Comparison of ENCODE assay signal across 27 cellular contexts in the genomic region with DNA sequence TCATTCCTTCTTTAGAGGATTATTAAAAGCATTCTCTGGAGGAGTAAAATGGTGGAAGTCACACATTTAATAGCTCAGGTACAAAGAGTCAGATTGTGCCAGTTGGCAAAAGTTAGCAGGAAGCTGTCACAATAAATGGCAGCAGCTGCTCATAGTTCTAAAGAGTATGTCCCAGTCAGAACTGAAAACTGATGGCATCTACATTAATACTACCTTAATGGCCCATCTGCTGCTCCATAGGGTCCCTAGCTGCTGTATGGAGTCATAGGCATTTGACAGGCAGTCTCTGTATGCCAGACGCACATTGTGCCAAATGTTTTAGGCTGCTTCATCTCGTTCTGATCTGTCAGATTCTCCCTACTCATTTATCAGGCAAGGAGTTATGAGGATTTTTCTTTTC.
"Had no signal": no experiment of that assay in that cellular context is flagged by ENCODE, and none has a peak within 500 bp of the region (broad histone marks: within the 10 kb centered on the region; RNA-seq: fewer than 3 reads in every experiment).

No MANE protein-coding gene starts in this region.

- H3K9me3 Mint-ChIP-seq: activated naive CD4-positive, alpha-beta T cell treated with anti-CD3 and anti-CD28 coated beads, Interleukin-2, amount 50 U/mL, for 24 hours; activated T-helper 1 cell treated with anti-CD3 and anti-CD28 coated beads, Interleukin-12 subunit alpha, Interleukin-12 subunit beta, Interleukin-2, Interleukin-4 antibody, amounts not matched to agents 30 ng/mL and 10 ng/mL and 1 ng/mL, durations not matched to agents 14 hours and 24 hours and 36 hours; type B pancreatic cell had no signal

- H3K36me3 Mint-ChIP-seq: activated naive CD4-positive, alpha-beta T cell treated with anti-CD3 and anti-CD28 coated beads, Interleukin-2, amount 50 U/mL, for 24 hours; immature natural killer cell; naive thymus-derived CD4-positive, alpha-beta T cell; type B pancreatic cell had no signal

- H3K4me3 Mint-ChIP-seq: activated CD8-positive, alpha-beta T cell treated with anti-CD3 and anti-CD28 coated beads, Interleukin-2, amount 10 ng/mL, durations not matched to agents 7 days and 5 days; activated naive CD4-positive, alpha-beta T cell treated with anti-CD3 and anti-CD28 coated beads, Interleukin-2, amount 50 U/mL, for 24 hours; activated T-helper 1 cell treated with anti-CD3 and anti-CD28 coated beads, Interleukin-12 subunit alpha, Interleukin-12 subunit beta, Interleukin-2, Interleukin-4 antibody, amounts not matched to agents 30 ng/mL and 10 ng/mL and 1 ng/mL, durations not matched to agents 14 hours and 24 hours and 36 hours; immature natural killer cell; naive thymus-derived CD4-positive, alpha-beta T cell; type B pancreatic cell had no signal

- H3K36me3 ChIP-seq: brain microvascular endothelial cell, lower lobe of right lung, prostate gland, right atrium auricular region, spleen, thoracic aorta, vagina, WERI-Rb-1 had no signal

- H3K4me3 ChIP-seq: lower lobe of right lung, prostate gland, right atrium auricular region, spleen, thoracic aorta, vagina had no signal

- H3K27ac Mint-ChIP-seq: activated CD8-positive, alpha-beta T cell treated with anti-CD3 and anti-CD28 coated beads, Interleukin-2, amount 10 ng/mL, durations not matched to agents 7 days and 5 days; activated naive CD4-positive, alpha-beta T cell treated with anti-CD3 and anti-CD28 coated beads, Interleukin-2, amount 50 U/mL, for 24 hours; activated T-helper 1 cell treated with anti-CD3 and anti-CD28 coated beads, Interleukin-12 subunit alpha, Interleukin-12 subunit beta, Interleukin-2, Interleukin-4 antibody, amounts not matched to agents 30 ng/mL and 10 ng/mL and 1 ng/mL, durations not matched to agents 14 hours and 24 hours and 36 hours; immature natural killer cell; naive thymus-derived CD4-positive, alpha-beta T cell; type B pancreatic cell had no signal

- H3K4me1 ChIP-seq: foreskin keratinocyte, lower lobe of right lung, prostate gland, right atrium auricular region, spleen, vagina had no signal

- DNase-seq: activated CD4-positive, alpha-beta T cell treated with anti-CD3 and anti-CD28 coated beads, Interleukin-2, amount 50 U/mL, for 1 hour; activated CD4-positive, CD25-positive, alpha-beta regulatory T cell treated with anti-CD3 and anti-CD28 coated beads, Interleukin-2, amount 50 U/mL, for 72 hours; activated CD8-positive, alpha-beta T cell treated with anti-CD3 and anti-CD28 coated beads, Interleukin-2, amount 10 ng/mL, durations not matched to agents 7 days and 5 days; activated gamma-delta T cell; aorta; brain microvascular endothelial cell; caudate nucleus; dermis blood vessel endothelial cell; effector CD8-positive, alpha-beta T cell; erythroblast; foreskin keratinocyte; immature natural killer cell; lower lobe of right lung; mesendoderm; naive thymus-derived CD4-positive, alpha-beta T cell; spleen; stimulated activated CD4-positive, alpha-beta T cell treated with anti-CD3 and anti-CD28 coated beads, Interleukin-4, amount 100 ng/mL, for 1 hour; stimulated activated naive CD4-positive, alpha-beta T cell treated with Interleukin-2 at 50 U/mL for 16 hours; WERI-Rb-1 had no signal

- ATAC-seq: activated CD8-positive, alpha-beta T cell treated with anti-CD3 and anti-CD28 coated beads, Interleukin-2, amount 10 ng/mL, durations not matched to agents 7 days and 5 days; foreskin keratinocyte; left lobe of liver; lower lobe of right lung; naive thymus-derived CD4-positive, alpha-beta T cell had no signal

- H3K27ac ChIP-seq: brain microvascular endothelial cell, foreskin keratinocyte, lower lobe of right lung, prostate gland, right atrium auricular region, spleen, thoracic aorta, vagina, WERI-Rb-1 had no signal

- H3K27me3 ChIP-seq: brain microvascular endothelial cell, foreskin keratinocyte, right atrium auricular region, spleen, vagina had no signal

- H3K9me3 ChIP-seq: lower lobe of right lung, prostate gland, right atrium auricular region, spleen, thoracic aorta, vagina had no signal

- H3K4me1 Mint-ChIP-seq: activated naive CD4-positive, alpha-beta T cell treated with anti-CD3 and anti-CD28 coated beads, Interleukin-2, amount 50 U/mL, for 24 hours; immature natural killer cell; naive thymus-derived CD4-positive, alpha-beta T cell had no signal
